ENCODE assay signal across 17 cellular contexts in genomic region chr12:59036973-59037807, GRCh38.
DNase-seq lines count a peak whose midpoint lies in the region; ATAC-seq, FAIRE-seq and TF ChIP-seq lines count a peak whose summit lies in the region.
"Had no signal": no experiment of that assay in that cellular context is flagged by ENCODE, and none has a peak within 500 bp of the region (broad histone marks: within the 10 kb centered on the region; RNA-seq: fewer than 3 reads in every experiment).

No MANE protein-coding gene starts in this region.

- H3K9me1 ChIP-seq in endothelial cell of umbilical vein (replicated peaks; ENCODE audit: control insufficient read depth, extremely low read depth, insufficient read depth, low read length) = no peaks in the 10 kb centered on the region

- peak overlapping the region; percentile 34 for H2AFZ ChIP-seq in endothelial cell of umbilical vein (ENCODE audit: low read depth, low read length)

- no peaks in the 10 kb centered on the region for H3K79me2 ChIP-seq in endothelial cell of umbilical vein (ENCODE audit: control insufficient read depth, insufficient read depth, low read length)

- POLR2A ChIA-PET in endothelial cell of umbilical vein (lab: Charles Lee) = no interaction called here

- no peaks in the 10 kb centered on the region for H4K20me1 ChIP-seq in endothelial cell of umbilical vein (replicated peaks; ENCODE audit: control insufficient read depth, extremely low read depth, insufficient read depth, low read length)

- H3K9me3 ChIP-seq in endothelial cell of umbilical vein (replicated peaks; ENCODE audit: control insufficient read depth, insufficient read depth, low read length) = no peaks in the 10 kb centered on the region
- H3K9me3 ChIP-seq in endodermal cell (ENCODE audit: control insufficient read depth, low read length) = peaks cover 8% of the 10 kb centered on the region
- H3K9me3 ChIP-seq: lower lobe of right lung, ovary had no signal

- H3K4me3 Mint-ChIP-seq in Calu3 (ENCODE audit: low read depth, unreplicated experiment) = no peak overlapping the region
- no peak overlapping the region for H3K4me3 Mint-ChIP-seq in nephron progenitor cell
- no peak overlapping the region for H3K4me3 Mint-ChIP-seq in endodermal cell

- H3K4me1 Mint-ChIP-seq in Calu3 (ENCODE audit: low read depth, unreplicated experiment) (peaks cover 74% of the 10 kb centered on the region), nephron progenitor cell (peaks cover 62% of the 10 kb centered on the region), endodermal cell (peaks cover 46% of the 10 kb centered on the region)

- H3K27ac Mint-ChIP-seq in Calu3 (ENCODE audit: unreplicated experiment) (peak overlapping the region; percentile 80), nephron progenitor cell (peak overlapping the region; percentile 35), endodermal cell (no peak overlapping the region)
- H3K27ac Mint-ChIP-seq: activated naive CD4-positive, alpha-beta T cell treated with anti-CD3 and anti-CD28 coated beads, Interleukin-2, amount 50 U/mL, for 72 hours had no signal

- peaks cover 19% of the 10 kb centered on the region for H3K36me3 Mint-ChIP-seq in Calu3 (ENCODE audit: insufficient read depth, unreplicated experiment)
- no peaks in the 10 kb centered on the region for H3K36me3 Mint-ChIP-seq in nephron progenitor cell (ENCODE audit: low read depth)
- H3K36me3 Mint-ChIP-seq in endodermal cell (ENCODE audit: low read depth) = no peaks in the 10 kb centered on the region
- H3K36me3 Mint-ChIP-seq: activated naive CD4-positive, alpha-beta T cell treated with anti-CD3 and anti-CD28 coated beads, Interleukin-2, amount 50 U/mL, for 72 hours had no signal

- H3K27me3 ChIP-seq in endothelial cell of umbilical vein (ENCODE audit: control insufficient read depth in 2 of 2, insufficient read depth in 2 of 2, low read length in 2 of 2) (no peaks in the 10 kb centered on the region), endodermal cell (ENCODE audit: control insufficient read depth, insufficient read depth, low read length, poor library complexity, severe bottlenecking) (no peaks in the 10 kb centered on the region)
- H3K27me3 ChIP-seq: ovary had no signal

- H3K9ac ChIP-seq in endothelial cell of umbilical vein (replicated peaks; ENCODE audit: extremely low read depth, insufficient read depth, low read length) (no peak overlapping the region), endodermal cell (ENCODE audit: extremely low read depth, low read length, poor library complexity, severe bottlenecking) (no peak overlapping the region)

- DNase-seq in Calu3 = peak; percentile 48
- DNase-seq in NCI-H526 treated with DMSO at 0.1 percent for 48 hours (lab: John Stamatoyannopoulos, UW) = peak; percentile 45
- DNase-seq in endothelial cell of umbilical vein (ENCODE audit: low read depth, low spot score) = peak; percentile 16
- DNase-seq in nephron progenitor cell = no peak
- DNase-seq in putamen (ENCODE audit: low spot score) = no peak
- DNase-seq in endodermal cell = no peak
- DNase-seq in DMS 273 treated with DMSO at 0.1 percent for 48 hours (lab: John Stamatoyannopoulos, UW) = no peak
- DNase-seq: DMS153, HCEC 1CT, head of caudate nucleus, lower lobe of right lung, NCI-H1417, ovary, RPMI8226, T-helper 9 cell had no signal

- FAIRE-seq in endothelial cell of umbilical vein (lab: Jason Lieb, UNC) = no peak

- dilution Hi-C loops in endothelial cell of umbilical vein (cut with MboI; ENCODE audit: extremely low pct_ligation_motif_present, low sequenced_read_pairs) = no loop called here

- no peaks in the 10 kb centered on the region for H3K36me3 ChIP-seq in endothelial cell of umbilical vein (ENCODE audit: control insufficient read depth in 2 of 2, extremely low read depth in 1 of 2, insufficient read depth in 2 of 2, low read length in 2 of 2)
- no peaks in the 10 kb centered on the region for H3K36me3 ChIP-seq in endodermal cell (ENCODE audit: control insufficient read depth, insufficient read depth, low read length)
- H3K36me3 ChIP-seq: lower lobe of right lung, ovary had no signal

- H3K27me3 Mint-ChIP-seq in Calu3 (ENCODE audit: unreplicated experiment) (no peaks in the 10 kb centered on the region), nephron progenitor cell (ENCODE audit: low read depth, poor library complexity) (peaks cover 3% of the 10 kb centered on the region), endodermal cell (ENCODE audit: insufficient read depth) (no peaks in the 10 kb centered on the region)

- H3K4me3 ChIP-seq in endothelial cell of umbilical vein (replicated peaks in 1 of 3; ENCODE audit: insufficient read depth in 1 of 3, low read depth in 1 of 3, low read length in 3 of 3) (no peak overlapping the region), endodermal cell (ENCODE audit: low read length) (no peak overlapping the region)
- H3K4me3 ChIP-seq: lower lobe of right lung, ovary had no signal

- H3K27ac ChIP-seq in endothelial cell of umbilical vein (ENCODE audit: insufficient read depth, low read depth, low read length) (no peak overlapping the region), endodermal cell (ENCODE audit: low read depth, low read length) (no peak overlapping the region)
- H3K27ac ChIP-seq: lower lobe of right lung, ovary had no signal

- H3K9me3 Mint-ChIP-seq in Calu3 (ENCODE audit: low read depth, unreplicated experiment) (no peaks in the 10 kb centered on the region), nephron progenitor cell (no peaks in the 10 kb centered on the region), endodermal cell (no peaks in the 10 kb centered on the region)

- intact Hi-C loops in Calu3 (cut with micrococcal nuclease; ENCODE audit: unreplicated experiment) = loop anchor here (1.0 to 2.0 kb wide), 2 partner anchors 86 to 95 kb away; no protein-coding TSS in a partner anchor
- intact Hi-C loops in endothelial cell of umbilical vein (cut with micrococcal nuclease) = no loop called here

- CTCF ChIA-PET in Calu3 (lab: Charles Lee) (interaction anchor here (1.0 to 3.0 kb wide), 11 partner anchors 9 to 160 kb away, joined by 3 to 14 read pairs (median 5); no protein-coding TSS in a partner anchor), endothelial cell of umbilical vein (lab: Charles Lee) (interaction anchor here (0.7 to 1.4 kb wide), 2 partner anchors 15 to 17 kb away, joined by 3 read pairs; no protein-coding TSS in a partner anchor)

- TF ChIP-seq POLR2A in endothelial cell of umbilical vein (IDR thresholded peaks at IDR 0.05; ENCODE audit: low read depth, low read length) = no peak

- no TSS peak for BruUV-seq in Calu3 (replicated peaks; lab: Mats Ljungman, UMichigan)
- BruUV-seq in endothelial cell of umbilical vein (replicated peaks; lab: Mats Ljungman, UMichigan) = no TSS peak

- H3K4me1 ChIP-seq in endothelial cell of umbilical vein (ENCODE audit: control insufficient read depth, extremely low read depth, insufficient read depth, low read length) (peaks cover 25% of the 10 kb centered on the region), endodermal cell (ENCODE audit: control insufficient read depth, insufficient read depth, low read length) (peaks cover 2% of the 10 kb centered on the region)

- no peak for ATAC-seq in HG03025 (IDR thresholded peaks at IDR 0.05; ENCODE audit: low FRiP score, unreplicated experiment)
- ATAC-seq: activated naive CD4-positive, alpha-beta T cell treated with anti-CD3 and anti-CD28 coated beads, Interleukin-2, amount 50 U/mL, for 72 hours; lower lobe of right lung had no signal

- WGBS in endodermal cell (ENCODE audit: insufficient coverage in 1 of 2, insufficient read length in 1 of 2), 2 experiments = 51 to 94% methylated on average over 2 to 5 of the region's 5 CpGs

- TF ChIP-seq CTCF in Calu3 (IDR thresholded peaks at IDR 0.05; ENCODE audit: unreplicated experiment) (no peak), endothelial cell of umbilical vein (IDR thresholded peaks at IDR 0.05; ENCODE audit: extremely low read depth in 1 of 2, insufficient read depth in 1 of 2, low read depth in 1 of 2, low read length in 2 of 2) (no peak), nephron progenitor cell (IDR thresholded peaks at IDR 0.05) (no peak), endodermal cell (conservative IDR thresholded peaks at IDR 0.05) (no peak)

- peak overlapping the region; percentile 23 for H3K4me2 ChIP-seq in endothelial cell of umbilical vein (ENCODE audit: insufficient read depth, low read length)

TF ChIP-seq in endothelial cell of umbilical vein, 7 proteins besides CTCF, POLR2A, EP300 and RAD21:
- TF ChIP-seq POLR2AphosphoS5 (IDR thresholded peaks at IDR 0.05; ENCODE audit: insufficient read depth, low read depth, low read length) (no peak), GATA2 (IDR thresholded peaks at IDR 0.05; ENCODE audit: insufficient read depth, insufficient read length, low read depth, low read length) (no peak), JUN (IDR thresholded peaks at IDR 0.05; ENCODE audit: borderline replicate concordance, insufficient read depth, insufficient read length, low read depth) (no peak), MYC (IDR thresholded peaks at IDR 0.05; ENCODE audit: low read depth, low read length) (no peak), EZH2 (IDR thresholded peaks at IDR 0.05; ENCODE audit: borderline replicate concordance, low read depth, low read length, severe bottlenecking) (no peak), FOS (IDR thresholded peaks at IDR 0.05; ENCODE audit: borderline replicate concordance, insufficient read depth, low read length) (no peak), MAX (IDR thresholded peaks at IDR 0.05; ENCODE audit: insufficient read depth, insufficient read length) (no peak)

Comparison
In these comparisons a context has a peak if more than half of its experiments do, and no peak if none do; other contexts are left out.
1. DNase-seq: peak in Calu3 (single experiment), NCI-H526 treated with DMSO at 0.1 percent for 48 hours (single experiment) and endothelial cell of umbilical vein (single experiment); none in nephron progenitor cell (single experiment), putamen (single experiment), endodermal cell (single experiment) and DMS 273 treated with DMSO at 0.1 percent for 48 hours (single experiment).